In the genomic region with DNA sequence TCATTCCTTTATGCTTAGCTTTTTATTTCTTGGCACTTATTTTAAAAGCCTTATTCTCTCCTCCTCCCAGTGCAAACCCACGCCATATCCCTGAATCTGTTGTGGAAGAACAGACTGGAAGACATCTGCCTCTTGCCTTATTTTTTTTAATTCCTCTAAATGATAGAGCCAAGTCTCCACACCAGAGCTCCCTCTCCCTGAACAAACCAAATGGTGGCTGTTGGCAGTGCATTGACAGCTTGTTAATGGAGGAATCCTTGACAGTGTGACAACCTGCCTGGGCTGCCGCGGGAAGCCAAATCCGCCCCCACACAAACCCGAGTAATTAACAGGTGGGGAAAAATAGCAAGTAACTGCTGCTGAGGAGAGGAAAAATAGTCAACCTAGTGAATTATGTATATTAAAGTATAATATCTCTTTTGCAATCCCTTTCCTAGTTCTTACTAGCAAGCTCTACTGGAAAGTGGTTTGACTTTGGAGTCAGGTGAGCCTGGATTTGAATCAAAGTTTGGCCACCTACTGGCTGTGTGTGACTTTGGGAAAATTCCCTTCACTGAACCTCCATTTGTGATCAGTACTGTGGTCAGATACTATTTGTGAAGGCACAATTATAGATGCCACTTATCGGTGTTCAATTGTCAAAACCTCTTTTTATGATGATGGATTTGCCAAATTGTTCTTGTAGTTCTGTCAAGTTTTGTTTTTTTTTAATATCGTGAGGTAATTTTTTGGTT, we compare ENCODE assay signal across 1 cellular context.
TF ChIP-seq lines count a peak whose summit lies in the region.

No MANE protein-coding gene starts in this region.

TF ChIP-seq in WTC11, 78 proteins besides CTCF, POLR2A, EP300 and RAD21 (continued from another document):
- TF ChIP-seq, protein P1, sequence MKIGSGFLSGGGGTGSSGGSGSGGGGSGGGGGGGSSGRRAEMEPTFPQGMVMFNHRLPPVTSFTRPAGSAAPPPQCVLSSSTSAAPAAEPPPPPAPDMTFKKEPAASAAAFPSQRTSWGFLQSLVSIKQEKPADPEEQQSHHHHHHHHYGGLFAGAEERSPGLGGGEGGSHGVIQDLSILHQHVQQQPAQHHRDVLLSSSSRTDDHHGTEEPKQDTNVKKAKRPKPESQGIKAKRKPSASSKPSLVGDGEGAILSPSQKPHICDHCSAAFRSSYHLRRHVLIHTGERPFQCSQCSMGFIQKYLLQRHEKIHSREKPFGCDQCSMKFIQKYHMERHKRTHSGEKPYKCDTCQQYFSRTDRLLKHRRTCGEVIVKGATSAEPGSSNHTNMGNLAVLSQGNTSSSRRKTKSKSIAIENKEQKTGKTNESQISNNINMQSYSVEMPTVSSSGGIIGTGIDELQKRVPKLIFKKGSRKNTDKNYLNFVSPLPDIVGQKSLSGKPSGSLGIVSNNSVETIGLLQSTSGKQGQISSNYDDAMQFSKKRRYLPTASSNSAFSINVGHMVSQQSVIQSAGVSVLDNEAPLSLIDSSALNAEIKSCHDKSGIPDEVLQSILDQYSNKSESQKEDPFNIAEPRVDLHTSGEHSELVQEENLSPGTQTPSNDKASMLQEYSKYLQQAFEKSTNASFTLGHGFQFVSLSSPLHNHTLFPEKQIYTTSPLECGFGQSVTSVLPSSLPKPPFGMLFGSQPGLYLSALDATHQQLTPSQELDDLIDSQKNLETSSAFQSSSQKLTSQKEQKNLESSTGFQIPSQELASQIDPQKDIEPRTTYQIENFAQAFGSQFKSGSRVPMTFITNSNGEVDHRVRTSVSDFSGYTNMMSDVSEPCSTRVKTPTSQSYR (CRISPR knock-in tag; IDR thresholded peaks at IDR 0.05) = no peak
- TF ChIP-seq SMAD4 (CRISPR knock-in tag; IDR thresholded peaks at IDR 0.05) (no peak), ZNF317 (CRISPR knock-in tag; IDR thresholded peaks at IDR 0.05; ENCODE audit: borderline replicate concordance, low read depth) (no peak), KAT7 (CRISPR knock-in tag; IDR thresholded peaks at IDR 0.05; ENCODE audit: borderline replicate concordance) (no peak), ZNF416 (CRISPR knock-in tag; IDR thresholded peaks at IDR 0.05) (no peak), TCF7 (CRISPR knock-in tag; IDR thresholded peaks at IDR 0.05; ENCODE audit: low read depth) (no peak), SMAD3 (CRISPR knock-in tag; IDR thresholded peaks at IDR 0.05; ENCODE audit: borderline replicate concordance) (no peak)
- TF ChIP-seq, protein P2, sequence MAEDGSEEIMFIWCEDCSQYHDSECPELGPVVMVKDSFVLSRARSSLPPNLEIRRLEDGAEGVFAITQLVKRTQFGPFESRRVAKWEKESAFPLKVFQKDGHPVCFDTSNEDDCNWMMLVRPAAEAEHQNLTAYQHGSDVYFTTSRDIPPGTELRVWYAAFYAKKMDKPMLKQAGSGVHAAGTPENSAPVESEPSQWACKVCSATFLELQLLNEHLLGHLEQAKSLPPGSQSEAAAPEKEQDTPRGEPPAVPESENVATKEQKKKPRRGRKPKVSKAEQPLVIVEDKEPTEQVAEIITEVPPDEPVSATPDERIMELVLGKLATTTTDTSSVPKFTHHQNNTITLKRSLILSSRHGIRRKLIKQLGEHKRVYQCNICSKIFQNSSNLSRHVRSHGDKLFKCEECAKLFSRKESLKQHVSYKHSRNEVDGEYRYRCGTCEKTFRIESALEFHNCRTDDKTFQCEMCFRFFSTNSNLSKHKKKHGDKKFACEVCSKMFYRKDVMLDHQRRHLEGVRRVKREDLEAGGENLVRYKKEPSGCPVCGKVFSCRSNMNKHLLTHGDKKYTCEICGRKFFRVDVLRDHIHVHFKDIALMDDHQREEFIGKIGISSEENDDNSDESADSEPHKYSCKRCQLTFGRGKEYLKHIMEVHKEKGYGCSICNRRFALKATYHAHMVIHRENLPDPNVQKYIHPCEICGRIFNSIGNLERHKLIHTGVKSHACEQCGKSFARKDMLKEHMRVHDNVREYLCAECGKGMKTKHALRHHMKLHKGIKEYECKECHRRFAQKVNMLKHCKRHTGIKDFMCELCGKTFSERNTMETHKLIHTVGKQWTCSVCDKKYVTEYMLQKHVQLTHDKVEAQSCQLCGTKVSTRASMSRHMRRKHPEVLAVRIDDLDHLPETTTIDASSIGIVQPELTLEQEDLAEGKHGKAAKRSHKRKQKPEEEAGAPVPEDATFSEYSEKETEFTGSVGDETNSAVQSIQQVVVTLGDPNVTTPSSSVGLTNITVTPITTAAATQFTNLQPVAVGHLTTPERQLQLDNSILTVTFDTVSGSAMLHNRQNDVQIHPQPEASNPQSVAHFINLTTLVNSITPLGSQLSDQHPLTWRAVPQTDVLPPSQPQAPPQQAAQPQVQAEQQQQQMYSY (CRISPR knock-in tag; IDR thresholded peaks at IDR 0.05) = no peak
- TF ChIP-seq, protein P3, sequence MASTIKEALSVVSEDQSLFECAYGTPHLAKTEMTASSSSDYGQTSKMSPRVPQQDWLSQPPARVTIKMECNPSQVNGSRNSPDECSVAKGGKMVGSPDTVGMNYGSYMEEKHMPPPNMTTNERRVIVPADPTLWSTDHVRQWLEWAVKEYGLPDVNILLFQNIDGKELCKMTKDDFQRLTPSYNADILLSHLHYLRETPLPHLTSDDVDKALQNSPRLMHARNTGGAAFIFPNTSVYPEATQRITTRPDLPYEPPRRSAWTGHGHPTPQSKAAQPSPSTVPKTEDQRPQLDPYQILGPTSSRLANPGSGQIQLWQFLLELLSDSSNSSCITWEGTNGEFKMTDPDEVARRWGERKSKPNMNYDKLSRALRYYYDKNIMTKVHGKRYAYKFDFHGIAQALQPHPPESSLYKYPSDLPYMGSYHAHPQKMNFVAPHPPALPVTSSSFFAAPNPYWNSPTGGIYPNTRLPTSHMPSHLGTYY (CRISPR knock-in tag; IDR thresholded peaks at IDR 0.05) = no peak
- TF ChIP-seq, protein P4, sequence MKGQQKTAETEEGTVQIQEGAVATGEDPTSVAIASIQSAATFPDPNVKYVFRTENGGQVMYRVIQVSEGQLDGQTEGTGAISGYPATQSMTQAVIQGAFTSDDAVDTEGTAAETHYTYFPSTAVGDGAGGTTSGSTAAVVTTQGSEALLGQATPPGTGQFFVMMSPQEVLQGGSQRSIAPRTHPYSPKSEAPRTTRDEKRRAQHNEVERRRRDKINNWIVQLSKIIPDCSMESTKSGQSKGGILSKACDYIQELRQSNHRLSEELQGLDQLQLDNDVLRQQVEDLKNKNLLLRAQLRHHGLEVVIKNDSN (CRISPR knock-in tag; IDR thresholded peaks at IDR 0.05) = no peak
- TF ChIP-seq, protein P5, sequence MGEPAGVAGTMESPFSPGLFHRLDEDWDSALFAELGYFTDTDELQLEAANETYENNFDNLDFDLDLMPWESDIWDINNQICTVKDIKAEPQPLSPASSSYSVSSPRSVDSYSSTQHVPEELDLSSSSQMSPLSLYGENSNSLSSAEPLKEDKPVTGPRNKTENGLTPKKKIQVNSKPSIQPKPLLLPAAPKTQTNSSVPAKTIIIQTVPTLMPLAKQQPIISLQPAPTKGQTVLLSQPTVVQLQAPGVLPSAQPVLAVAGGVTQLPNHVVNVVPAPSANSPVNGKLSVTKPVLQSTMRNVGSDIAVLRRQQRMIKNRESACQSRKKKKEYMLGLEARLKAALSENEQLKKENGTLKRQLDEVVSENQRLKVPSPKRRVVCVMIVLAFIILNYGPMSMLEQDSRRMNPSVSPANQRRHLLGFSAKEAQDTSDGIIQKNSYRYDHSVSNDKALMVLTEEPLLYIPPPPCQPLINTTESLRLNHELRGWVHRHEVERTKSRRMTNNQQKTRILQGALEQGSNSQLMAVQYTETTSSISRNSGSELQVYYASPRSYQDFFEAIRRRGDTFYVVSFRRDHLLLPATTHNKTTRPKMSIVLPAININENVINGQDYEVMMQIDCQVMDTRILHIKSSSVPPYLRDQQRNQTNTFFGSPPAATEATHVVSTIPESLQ (CRISPR knock-in tag; IDR thresholded peaks at IDR 0.05) = no peak
- TF ChIP-seq, protein P6, sequence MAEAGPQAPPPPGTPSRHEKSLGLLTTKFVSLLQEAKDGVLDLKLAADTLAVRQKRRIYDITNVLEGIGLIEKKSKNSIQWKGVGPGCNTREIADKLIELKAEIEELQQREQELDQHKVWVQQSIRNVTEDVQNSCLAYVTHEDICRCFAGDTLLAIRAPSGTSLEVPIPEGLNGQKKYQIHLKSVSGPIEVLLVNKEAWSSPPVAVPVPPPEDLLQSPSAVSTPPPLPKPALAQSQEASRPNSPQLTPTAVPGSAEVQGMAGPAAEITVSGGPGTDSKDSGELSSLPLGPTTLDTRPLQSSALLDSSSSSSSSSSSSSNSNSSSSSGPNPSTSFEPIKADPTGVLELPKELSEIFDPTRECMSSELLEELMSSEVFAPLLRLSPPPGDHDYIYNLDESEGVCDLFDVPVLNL (CRISPR knock-in tag; IDR thresholded peaks at IDR 0.05; ENCODE audit: borderline replicate concordance, low read depth) = no peak
TF ChIP-seq in WTC11: peak in this region for 0.
